In the genomic region with DNA sequence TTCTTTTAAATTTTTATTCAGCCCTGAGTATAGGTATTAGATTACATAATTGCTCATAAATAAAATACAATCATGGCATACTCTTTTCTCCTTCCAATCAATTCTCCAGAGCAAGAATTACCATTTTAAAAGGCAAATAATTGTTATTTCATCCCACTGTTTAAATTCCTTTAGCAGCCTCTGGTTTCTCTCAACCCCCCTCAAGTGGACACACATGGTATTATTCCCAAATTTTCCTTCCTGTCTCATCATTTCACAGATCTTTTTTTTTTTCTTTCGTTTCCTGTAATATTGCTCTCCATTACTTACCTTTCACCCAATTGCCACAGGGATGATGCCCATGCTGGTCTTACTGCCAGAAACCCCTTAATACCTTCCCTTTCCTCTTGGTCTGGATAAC, we compare ENCODE assay signal across 19 cellular contexts.
DNase-seq lines count a peak whose midpoint lies in the region; ATAC-seq, FAIRE-seq and TF ChIP-seq lines count a peak whose summit lies in the region.
"Had no signal": no experiment of that assay in that cellular context is flagged by ENCODE, and none has a peak within 500 bp of the region (broad histone marks: within the 10 kb centered on the region; RNA-seq: fewer than 3 reads in every experiment).

No MANE protein-coding gene starts in this region.

- H3K36me3 ChIP-seq in liver (ENCODE audit: control insufficient read depth in 4 of 4, insufficient read depth in 3 of 4, low read depth in 1 of 4, low read length in 3 of 4) (no peaks in the 10 kb centered on the region), HepG2 (replicated peaks in 1 of 2; ENCODE audit: control insufficient read depth in 1 of 2, insufficient read depth in 2 of 2, low read length in 2 of 2) (no peaks in the 10 kb centered on the region), brain microvascular endothelial cell (replicated peaks) (no peaks in the 10 kb centered on the region), right lobe of liver (no peaks in the 10 kb centered on the region)

- no peak overlapping the region for H2AFZ ChIP-seq in HepG2 (ENCODE audit: low read length)

- CTCF ChIA-PET in HepG2 (lab: Yijun Ruan, JAX; ENCODE audit: low intra/inter-chr PET ratio, low total read pairs): no interaction called here

- H3K4me3 ChIP-seq in liver (ENCODE audit: low read depth in 1 of 3, low read length in 3 of 3) (no peak overlapping the region), HepG2 (replicated peaks in 1 of 3; ENCODE audit: insufficient read depth in 1 of 3, low read depth in 2 of 3, low read length in 3 of 3) (no peak overlapping the region), brain microvascular endothelial cell (ENCODE audit: low read depth, low read length) (no peak overlapping the region), right lobe of liver (no peak overlapping the region)

- H3K79me2 ChIP-seq in HepG2 (ENCODE audit: insufficient read depth, low read length): no peaks in the 10 kb centered on the region

- TF ChIP-seq EP300 in HepG2 (IDR thresholded peaks at IDR 0.05; ENCODE audit: low read depth in 2 of 2, low read length in 2 of 2): no peak
- no peak for TF ChIP-seq EP300 in HepG2 (CRISPR knock-in tag; IDR thresholded peaks at IDR 0.05; ENCODE audit: borderline replicate concordance)

- peaks cover 0 to 3% (median 0%) of the 10 kb centered on the region in 4 donors for H3K4me1 ChIP-seq in liver (ENCODE audit: control insufficient read depth in 4 of 4, insufficient read depth in 4 of 4, low read length in 3 of 4)
- no peaks in the 10 kb centered on the region for H3K4me1 ChIP-seq in HepG2 (ENCODE audit: insufficient read depth, low read length)
- no peaks in the 10 kb centered on the region for H3K4me1 ChIP-seq in right lobe of liver

- POLR2A ChIA-PET in HepG2 (lab: Yijun Ruan, JAX): no interaction called here

- TF ChIP-seq POLR2A in HepG2 (IDR thresholded peaks at IDR 0.05; ENCODE audit: insufficient read depth in 1 of 2, low read depth in 2 of 2, low read length in 2 of 2): no peak
- no peak for TF ChIP-seq POLR2A in right lobe of liver (IDR thresholded peaks at IDR 0.05)

- in situ Hi-C loops in HepG2 (cut with HindIII; ENCODE audit: extremely low pct_ligation_motif_present, low pct_unique_long_range_greater_than_20kb) (no loop called here), brain microvascular endothelial cell (cut with HindIII; ENCODE audit: low pct_ligation_motif_present, low sequenced_read_pairs) (no loop called here)

- BruUV-seq in HepG2 (replicated peaks; lab: Mats Ljungman, UMichigan): no TSS peak

- TF ChIP-seq CTCF in liver (IDR thresholded peaks at IDR 0.05; ENCODE audit: low read depth, low read length, missing input control): peak; percentile 25
- TF ChIP-seq CTCF in HepG2 (CRISPR knock-in tag; IDR thresholded peaks at IDR 0.05): no peak
- peak; percentile 44 for TF ChIP-seq CTCF in brain microvascular endothelial cell (IDR thresholded peaks at IDR 0.05; ENCODE audit: low read depth, low read length, missing control alignments)
- TF ChIP-seq CTCF in right lobe of liver (IDR thresholded peaks at IDR 0.05): peak in 3 of 4 donors; percentile 10 to 24 (median 17)

- intact Hi-C loops in HepG2 (cut with micrococcal nuclease; ENCODE audit: unreplicated experiment) (loop anchor here (5.0 kb wide), 1 partner anchor 433 kb away; no protein-coding TSS in a partner anchor), right lobe of liver (cut with DNase I) (no loop called here)

- DNase-seq in HepG2 (ENCODE audit: low spot score): no peak
- no peak for DNase-seq in brain microvascular endothelial cell
- DNase-seq in right lobe of liver: no peak
- DNase-seq in NCI-H2227 treated with DMSO at 0.1 percent for 48 hours (lab: John Stamatoyannopoulos, UW): no peak
- no peak for DNase-seq in NCI-H1105 treated with DMSO at 0.1 percent for 48 hours (lab: John Stamatoyannopoulos, UW)
- DNase-seq: activated CD4-positive, alpha-beta memory T cell treated with anti-CD3 and anti-CD28 coated beads, Interleukin-2, amount 10 ng/mL, durations not matched to agents 7 days and 5 days; activated naive CD8-positive, alpha-beta T cell treated with anti-CD3 and anti-CD28 coated beads, Interleukin-2, amount 10 ng/mL, durations not matched to agents 7 days and 5 days; activated T-cell treated with anti-CD3 and anti-CD28 coated beads, Interleukin-2, amount 50 U/mL, for 72 hours; AML-193; NCI-H1694; NCI-H524 had no signal

- H3K4me2 ChIP-seq in HepG2 (ENCODE audit: low read depth, low read length): no peak overlapping the region

- peak; percentile 9 to 46 for TF ChIP-seq RAD21 in liver (IDR thresholded peaks at IDR 0.05)
- no peak for TF ChIP-seq RAD21 in HepG2 (CRISPR knock-in tag; IDR thresholded peaks at IDR 0.05)

- H3K27me3 ChIP-seq in liver (ENCODE audit: control insufficient read depth in 4 of 4, insufficient read depth in 4 of 4, low read length in 3 of 4) (no peaks in the 10 kb centered on the region), HepG2 (ENCODE audit: control insufficient read depth in 1 of 2, insufficient read depth in 2 of 2, low read length in 2 of 2) (no peaks in the 10 kb centered on the region), brain microvascular endothelial cell (replicated peaks) (no peaks in the 10 kb centered on the region), right lobe of liver (no peaks in the 10 kb centered on the region)

- H4K20me1 ChIP-seq in HepG2 (ENCODE audit: insufficient read depth, low read length): no peaks in the 10 kb centered on the region

- ATAC-seq in HepG2 (no peak), right lobe of liver (no peak), HG03432 (IDR thresholded peaks at IDR 0.05; ENCODE audit: unreplicated experiment) (no peak), HG02623 (IDR thresholded peaks at IDR 0.05; ENCODE audit: unreplicated experiment) (no peak)
- ATAC-seq: activated T-cell treated with anti-CD3 and anti-CD28 coated beads, Interleukin-2, amount 50 U/mL, for 72 hours had no signal

- H3K27ac ChIP-seq in liver (ENCODE audit: low read depth in 1 of 2, low read length in 2 of 2): no peak overlapping the region
- no peak overlapping the region for H3K27ac ChIP-seq in HepG2 (ENCODE audit: extremely low read length, insufficient read depth, low read length)
- H3K27ac ChIP-seq in brain microvascular endothelial cell: no peak overlapping the region
- H3K27ac ChIP-seq in right lobe of liver: no peak overlapping the region

- WGBS in liver: 71% methylated on average over 1 of the region's 1 CpG
- WGBS in HepG2 (ENCODE audit: low lambda C conversion rate): 3% methylated on average over 1 of the region's 1 CpG
- 33% methylated on average over 1 of the region's 1 CpG for WGBS in right lobe of liver (ENCODE audit: insufficient coverage, low coverage, low lambda C conversion rate, missing lambda C conversion rate)

- H3K9ac ChIP-seq in liver (ENCODE audit: low read depth in 1 of 2, low read length in 2 of 2) (no peak overlapping the region), HepG2 (ENCODE audit: insufficient read depth, low read depth, low read length) (no peak overlapping the region)

- FAIRE-seq in HepG2 (lab: Jason Lieb, UNC): no peak
- FAIRE-seq: endometrium, GM18507, GM19239, keratinocyte, RCC 7860 had no signal

- no peaks in the 10 kb centered on the region for H3K9me3 ChIP-seq in liver (ENCODE audit: control insufficient read depth in 4 of 4, low read length in 3 of 4)
- H3K9me3 ChIP-seq in HepG2 (ENCODE audit: low read length): no peaks in the 10 kb centered on the region
- no peaks in the 10 kb centered on the region for H3K9me3 ChIP-seq in right lobe of liver

TF ChIP-seq in liver, 16 proteins besides CTCF, POLR2A, EP300 and RAD21:
- TF ChIP-seq, protein P1, sequence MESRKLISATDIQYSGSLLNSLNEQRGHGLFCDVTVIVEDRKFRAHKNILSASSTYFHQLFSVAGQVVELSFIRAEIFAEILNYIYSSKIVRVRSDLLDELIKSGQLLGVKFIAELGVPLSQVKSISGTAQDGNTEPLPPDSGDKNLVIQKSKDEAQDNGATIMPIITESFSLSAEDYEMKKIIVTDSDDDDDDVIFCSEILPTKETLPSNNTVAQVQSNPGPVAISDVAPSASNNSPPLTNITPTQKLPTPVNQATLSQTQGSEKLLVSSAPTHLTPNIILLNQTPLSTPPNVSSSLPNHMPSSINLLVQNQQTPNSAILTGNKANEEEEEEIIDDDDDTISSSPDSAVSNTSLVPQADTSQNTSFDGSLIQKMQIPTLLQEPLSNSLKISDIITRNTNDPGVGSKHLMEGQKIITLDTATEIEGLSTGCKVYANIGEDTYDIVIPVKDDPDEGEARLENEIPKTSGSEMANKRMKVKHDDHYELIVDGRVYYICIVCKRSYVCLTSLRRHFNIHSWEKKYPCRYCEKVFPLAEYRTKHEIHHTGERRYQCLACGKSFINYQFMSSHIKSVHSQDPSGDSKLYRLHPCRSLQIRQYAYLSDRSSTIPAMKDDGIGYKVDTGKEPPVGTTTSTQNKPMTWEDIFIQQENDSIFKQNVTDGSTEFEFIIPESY (IDR thresholded peaks at IDR 0.05): no peak
- TF ChIP-seq TAF1 (conservative IDR thresholded peaks at IDR 0.05) (no peak), FOXA2 (IDR thresholded peaks at IDR 0.05) (no peak), RXRA (IDR thresholded peaks at IDR 0.05) (no peak)

TF ChIP-seq in HepG2, 621 proteins besides CTCF, POLR2A, EP300 and RAD21:
- TF ChIP-seq, protein P2, sequence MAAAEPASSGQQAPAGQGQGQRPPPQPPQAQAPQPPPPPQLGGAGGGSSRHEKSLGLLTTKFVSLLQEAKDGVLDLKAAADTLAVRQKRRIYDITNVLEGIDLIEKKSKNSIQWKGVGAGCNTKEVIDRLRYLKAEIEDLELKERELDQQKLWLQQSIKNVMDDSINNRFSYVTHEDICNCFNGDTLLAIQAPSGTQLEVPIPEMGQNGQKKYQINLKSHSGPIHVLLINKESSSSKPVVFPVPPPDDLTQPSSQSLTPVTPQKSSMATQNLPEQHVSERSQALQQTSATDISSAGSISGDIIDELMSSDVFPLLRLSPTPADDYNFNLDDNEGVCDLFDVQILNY (CRISPR knock-in tag; conservative IDR thresholded peaks at IDR 0.05): no peak
- no peak for TF ChIP-seq ZNF501 (CRISPR knock-in tag; IDR thresholded peaks at IDR 0.05)
